ENCODE assay signal across 9 cellular contexts in the genomic region with DNA sequence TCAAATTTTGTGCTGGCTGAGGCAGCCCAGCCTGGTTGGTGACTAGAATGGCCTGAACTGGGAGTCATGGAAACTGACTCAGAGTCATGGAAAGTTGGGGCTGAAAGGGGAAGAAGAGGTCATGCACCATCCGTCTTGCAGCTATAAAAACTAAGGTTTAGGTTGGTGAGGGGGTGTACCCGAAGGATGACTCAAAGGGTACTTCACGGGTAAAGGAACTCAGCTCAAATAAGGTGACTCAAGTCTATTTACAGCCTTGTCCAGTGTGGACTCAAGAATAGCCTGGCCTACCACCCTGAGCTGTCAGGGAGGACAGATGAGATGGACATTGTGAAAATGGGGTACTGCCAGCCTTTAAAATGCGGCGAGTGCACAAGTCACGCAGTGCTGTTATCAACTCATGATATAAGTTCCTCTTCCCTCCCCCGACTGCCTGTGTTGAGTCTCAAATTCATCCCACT. TPM values are rescaled to one million over a fixed set of nuclear protein-coding genes. Genes with fewer than 3 reads are reported as not detected.
DNase-seq lines count a peak whose midpoint lies in the region; ATAC-seq and TF ChIP-seq lines count a peak whose summit lies in the region.
"Had no signal": no experiment of that assay in that cellular context is flagged by ENCODE, and none has a peak within 500 bp of the region (broad histone marks: within the 10 kb centered on the region; RNA-seq: fewer than 3 reads in every experiment).

No MANE protein-coding gene starts in this region.

- H3K4me1 ChIP-seq in osteoblast (ENCODE audit: insufficient read depth, low read length): peaks cover 14% of the 10 kb centered on the region
- H3K4me1 ChIP-seq: adrenal gland had no signal

- no peaks in the 10 kb centered on the region for H4K20me1 ChIP-seq in osteoblast (ENCODE audit: insufficient read depth, low read length)

- peak overlapping the region; percentile 88 for H3K27ac ChIP-seq in osteoblast (ENCODE audit: low read depth, low read length)

- TF ChIP-seq CTCF in osteoblast (IDR thresholded peaks at IDR 0.05; ENCODE audit: extremely low read depth, low read depth, low read length): no peak

- peak overlapping the region; percentile 59 for H3K4me2 ChIP-seq in osteoblast (ENCODE audit: insufficient read depth, low read length)

- H3K27me3 ChIP-seq in osteoblast (ENCODE audit: insufficient read depth, low read length): no peaks in the 10 kb centered on the region
- H3K27me3 ChIP-seq: adrenal gland had no signal

- no peak overlapping the region for H2AFZ ChIP-seq in osteoblast (ENCODE audit: low read length)

- ATAC-seq in GM18498 (IDR thresholded peaks at IDR 0.05; ENCODE audit: unreplicated experiment) (peak; percentile 56), HG02642 (IDR thresholded peaks at IDR 0.05; ENCODE audit: poor library complexity, unreplicated experiment) (peak; percentile 69), HG03469 (IDR thresholded peaks at IDR 0.05; ENCODE audit: unreplicated experiment) (no peak), GM18867 (IDR thresholded peaks at IDR 0.05; ENCODE audit: unreplicated experiment) (no peak), HG02763 (IDR thresholded peaks at IDR 0.05; ENCODE audit: unreplicated experiment) (no peak)

- H3K4me3 ChIP-seq in osteoblast (ENCODE audit: insufficient read depth, low read length): peak overlapping the region; percentile 10
- H3K4me3 ChIP-seq: adrenal gland had no signal

- H3K9me3 ChIP-seq in osteoblast (ENCODE audit: low read depth, low read length): no peaks in the 10 kb centered on the region
- H3K9me3 ChIP-seq: adrenal gland had no signal

- no peaks in the 10 kb centered on the region for H3K79me2 ChIP-seq in osteoblast (ENCODE audit: insufficient read depth, low read length)

- DNase-seq in UCSD-AML1 (lab: John Stamatoyannopoulos, UW; ENCODE audit: unreplicated experiment) (peak; percentile 56), osteoblast (ENCODE audit: insufficient read length, low spot score, missing footprints) (no peak), DMS114 treated with DMSO at 0.1 percent for 48 hours (lab: John Stamatoyannopoulos, UW; ENCODE audit: unreplicated experiment) (no peak)

- H3K36me3 ChIP-seq in osteoblast (ENCODE audit: insufficient read depth, low read length): no peaks in the 10 kb centered on the region
- H3K36me3 ChIP-seq: adrenal gland had no signal

RNA-seq across cellular contexts. Expression of a gene that starts 18.6 kb away (rescaled TPM):
- not detected in 2 replicates for total RNA-seq in osteoblast

RNA-seq across cellular contexts. Expression of a gene that starts 33.3 kb away (rescaled TPM):
- under 0.01 TPM in 1 of 2 replicates, not detected in the other for total RNA-seq in osteoblast

RNA-seq across cellular contexts. Expression of a gene that starts 46.2 kb away (rescaled TPM):
- not detected in 2 replicates for total RNA-seq in osteoblast

RNA-seq across cellular contexts. Expression of a gene that starts 54.7 kb away (rescaled TPM):
- not detected in 2 replicates for total RNA-seq in osteoblast
- total RNA-seq: adrenal gland had no signal

Comparison
In these comparisons a context has a peak if more than half of its experiments do, and no peak if none do; other contexts are left out.
1. ATAC-seq: peak in GM18498 (single experiment) and HG02642 (single experiment); none in HG03469 (single experiment), GM18867 (single experiment) and HG02763 (single experiment).